Comparison of ENCODE assay signal across 9 cellular contexts in the genomic region with DNA sequence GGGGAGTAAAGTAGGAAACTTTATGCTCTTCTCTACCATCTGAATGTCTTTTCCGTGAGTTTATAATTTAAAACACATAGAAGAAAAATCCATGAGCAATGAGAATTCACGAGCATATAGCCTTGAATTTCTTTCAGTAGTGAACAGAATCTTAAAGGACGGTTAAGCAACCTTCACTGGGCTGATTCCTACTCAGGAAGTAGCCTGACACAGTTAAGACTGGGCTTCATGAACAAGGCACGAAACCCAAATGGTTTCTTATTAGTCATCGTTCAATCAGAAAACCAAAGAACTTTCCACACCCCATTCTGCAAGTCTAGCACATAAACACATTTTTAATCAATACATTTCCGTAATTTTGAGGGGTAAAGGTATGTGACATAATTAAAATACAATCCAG.
DNase-seq lines count a peak whose midpoint lies in the region; ATAC-seq and TF ChIP-seq lines count a peak whose summit lies in the region.
"Had no signal": no experiment of that assay in that cellular context is flagged by ENCODE, and none has a peak within 500 bp of the region (broad histone marks: within the 10 kb centered on the region; RNA-seq: fewer than 3 reads in every experiment).

No MANE protein-coding gene starts in this region.

- H3K27me3 Mint-ChIP-seq in activated T-cell treated with anti-CD3 and anti-CD28 coated beads, Interleukin-2, amount 50 U/mL, for 4 hours (ENCODE audit: low read depth), result no peaks in the 10 kb centered on the region
- H3K27me3 Mint-ChIP-seq in activated B cell treated with CpG ODN at 0.5 μM for 24 hours, result no peaks in the 10 kb centered on the region
- no peaks in the 10 kb centered on the region for H3K27me3 Mint-ChIP-seq in stimulated activated naive B cell treated with anti-CD40 and anti-IgM and Interleukin-4, amounts not matched to agents 10 μg/mL and 1 μg/mL and 100 μg/mL, for 72 hours

- peak overlapping the region; percentile 68 for H3K4me3 Mint-ChIP-seq in activated T-cell treated with anti-CD3 and anti-CD28 coated beads, Interleukin-2, amount 50 U/mL, for 4 hours
- no peak overlapping the region for H3K4me3 Mint-ChIP-seq in activated B cell treated with CpG ODN at 0.5 μM for 24 hours
- peak overlapping the region in 1 of 2 donors; percentile 48 for H3K4me3 Mint-ChIP-seq in stimulated activated naive B cell treated with anti-CD40 and anti-IgM and Interleukin-4, amounts not matched to agents 10 μg/mL and 1 μg/mL and 100 μg/mL, for 72 hours

- ATAC-seq in activated T-cell treated with anti-CD3 and anti-CD28 coated beads, Interleukin-2, amount 50 U/mL, for 4 hours, result peak; percentile 78 to 88
- peak; percentile 48 for ATAC-seq in HG03095 (IDR thresholded peaks at IDR 0.05; ENCODE audit: unreplicated experiment)
- peak; percentile 58 for ATAC-seq in activated B cell treated with CpG ODN at 0.5 μM for 24 hours (ENCODE audit: low read depth)
- ATAC-seq in stimulated activated naive B cell treated with anti-CD40 and anti-IgM and Interleukin-4, amounts not matched to agents 10 μg/mL and 1 μg/mL and 100 μg/mL, for 72 hours (replicated peaks), result peak; percentile 58 to 64

- H3K36me3 ChIP-seq in prostate gland, result no peaks in the 10 kb centered on the region

- TF ChIP-seq CTCF in activated B cell treated with CpG ODN at 0.5 μM for 24 hours (IDR thresholded peaks at IDR 0.05) (no peak), prostate gland (IDR thresholded peaks at IDR 0.05) (no peak)

- no peaks in the 10 kb centered on the region for H3K9me3 ChIP-seq in prostate gland

- no peak overlapping the region for H3K4me3 ChIP-seq in prostate gland
- H3K4me3 ChIP-seq: skin epidermis had no signal

- H3K27ac Mint-ChIP-seq in activated B cell treated with CpG ODN at 0.5 μM for 24 hours, result peak overlapping the region; percentile 72
- peak overlapping the region; percentile 82 for H3K27ac Mint-ChIP-seq in stimulated activated naive B cell treated with anti-CD40 and anti-IgM and Interleukin-4, amounts not matched to agents 10 μg/mL and 1 μg/mL and 100 μg/mL, for 72 hours

- no peak for DNase-seq in activated T-cell treated with anti-CD3 and anti-CD28 coated beads, Interleukin-2, amount 50 U/mL, for 4 hours
- no peak for DNase-seq in activated T-cell treated with anti-CD3 and anti-CD28 coated beads for 4 hours
- no peak for DNase-seq in activated B cell treated with CpG ODN at 0.5 μM for 24 hours
- DNase-seq in stimulated activated naive B cell treated with anti-CD40 and anti-IgM and Interleukin-4, amounts not matched to agents 10 μg/mL and 1 μg/mL and 100 μg/mL, for 72 hours, result no peak
- DNase-seq in GM19238 (ENCODE audit: insufficient read length, low spot score), result no peak
- DNase-seq in GDM1 (lab: John Stamatoyannopoulos, UW), result no peak
- no peak for DNase-seq in prostate gland (ENCODE audit: low spot score)

- peaks cover 70% of the 10 kb centered on the region for H3K4me1 Mint-ChIP-seq in activated T-cell treated with anti-CD3 and anti-CD28 coated beads, Interleukin-2, amount 50 U/mL, for 4 hours (ENCODE audit: low read depth)
- H3K4me1 Mint-ChIP-seq in activated B cell treated with CpG ODN at 0.5 μM for 24 hours, result peaks cover 56% of the 10 kb centered on the region
- H3K4me1 Mint-ChIP-seq in stimulated activated naive B cell treated with anti-CD40 and anti-IgM and Interleukin-4, amounts not matched to agents 10 μg/mL and 1 μg/mL and 100 μg/mL, for 72 hours, result peaks cover 14 to 36% of the 10 kb centered on the region in 2 donors

- H3K27ac ChIP-seq in prostate gland, result no peak overlapping the region

- 87% methylated on average over 6 of the region's 6 CpGs for WGBS in prostate gland

- CTCF ChIA-PET in activated B cell treated with CpG ODN at 0.5 μM for 24 hours (lab: Charles Lee), result no interaction called here

- intact Hi-C loops in activated B cell treated with CpG ODN at 0.5 μM for 24 hours (cut with micrococcal nuclease) (loop anchor here (2.0 to 5.0 kb wide), 3 partner anchors 19 to 51 kb away; no protein-coding TSS in a partner anchor), prostate gland (cut with DNase I) (no loop called here)

- H3K27me3 ChIP-seq in prostate gland (replicated peaks; ENCODE audit: insufficient read depth), result no peaks in the 10 kb centered on the region

- no peaks in the 10 kb centered on the region for H3K4me1 ChIP-seq in prostate gland (replicated peaks)

- POLR2A ChIA-PET in activated B cell treated with CpG ODN at 0.5 μM for 24 hours (lab: Charles Lee), result no interaction called here

- no peak for TF ChIP-seq POLR2A in prostate gland (IDR thresholded peaks at IDR 0.05)

- peaks cover 5% of the 10 kb centered on the region for H3K36me3 Mint-ChIP-seq in activated T-cell treated with anti-CD3 and anti-CD28 coated beads, Interleukin-2, amount 50 U/mL, for 4 hours (ENCODE audit: insufficient read depth)
- peaks cover 6% of the 10 kb centered on the region for H3K36me3 Mint-ChIP-seq in activated B cell treated with CpG ODN at 0.5 μM for 24 hours (ENCODE audit: low read depth)
- peaks cover 0 to 7% of the 10 kb centered on the region in 2 donors for H3K36me3 Mint-ChIP-seq in stimulated activated naive B cell treated with anti-CD40 and anti-IgM and Interleukin-4, amounts not matched to agents 10 μg/mL and 1 μg/mL and 100 μg/mL, for 72 hours

- H3K9me3 Mint-ChIP-seq in activated T-cell treated with anti-CD3 and anti-CD28 coated beads, Interleukin-2, amount 50 U/mL, for 4 hours, result no peaks in the 10 kb centered on the region
- H3K9me3 Mint-ChIP-seq in activated B cell treated with CpG ODN at 0.5 μM for 24 hours, result no peaks in the 10 kb centered on the region
- no peaks in the 10 kb centered on the region for H3K9me3 Mint-ChIP-seq in stimulated activated naive B cell treated with anti-CD40 and anti-IgM and Interleukin-4, amounts not matched to agents 10 μg/mL and 1 μg/mL and 100 μg/mL, for 72 hours
